16 cellular contexts compared by ENCODE assay signal in genomic region chr5:133459474-133460155, GRCh38.
"Had no signal": no experiment of that assay in that cellular context is flagged by ENCODE, and none has a peak within 500 bp of the region (broad histone marks: within the 10 kb centered on the region; RNA-seq: fewer than 3 reads in every experiment).

No MANE protein-coding gene starts in this region.

- DNase-seq: activated gamma-delta T cell treated with Interleukin-2 at 50 U/mL for 16 hours, adrenal gland, colonic mucosa, heart left ventricle, islet precursor cell, lower lobe of right lung, spleen, tibial artery had no signal

- H3K36me3 ChIP-seq: adrenal gland, ascending aorta, colonic mucosa, heart left ventricle, lower lobe of right lung, spleen, tibial artery, WERI-Rb-1 had no signal

- H3K27ac ChIP-seq: adrenal gland, ascending aorta, colonic mucosa, epithelial cell of prostate, heart left ventricle, lower lobe of right lung, spleen, tibial artery, WERI-Rb-1 had no signal

- H3K4me3 Mint-ChIP-seq: activated CD4-positive, alpha-beta T cell treated with anti-CD3 and anti-CD28 coated beads, Interleukin-2, amount 10 ng/mL, durations not matched to agents 7 days and 5 days; activated CD8-positive, alpha-beta T cell treated with anti-CD3 and anti-CD28 coated beads, Interleukin-2, amount 10 ng/mL, durations not matched to agents 7 days and 5 days; activated naive CD4-positive, alpha-beta T cell treated with anti-CD3 and anti-CD28 coated beads, Interleukin-2, amount 50 U/mL, for 24 hours; activated T-helper 1 cell treated with anti-CD3 and anti-CD28 coated beads, Interleukin-12 subunit alpha, Interleukin-12 subunit beta, Interleukin-2, Interleukin-4 antibody, amounts not matched to agents 30 ng/mL and 10 ng/mL and 1 ng/mL, durations not matched to agents 14 hours and 24 hours and 36 hours; naive thymus-derived CD8-positive, alpha-beta T cell had no signal

- H3K9me3 Mint-ChIP-seq: activated CD4-positive, alpha-beta T cell treated with anti-CD3 and anti-CD28 coated beads, Interleukin-2, amount 10 ng/mL, durations not matched to agents 7 days and 5 days; activated naive CD4-positive, alpha-beta T cell treated with anti-CD3 and anti-CD28 coated beads, Interleukin-2, amount 50 U/mL, for 24 hours; activated T-helper 1 cell treated with anti-CD3 and anti-CD28 coated beads, Interleukin-12 subunit alpha, Interleukin-12 subunit beta, Interleukin-2, Interleukin-4 antibody, amounts not matched to agents 30 ng/mL and 10 ng/mL and 1 ng/mL, durations not matched to agents 14 hours and 24 hours and 36 hours; naive thymus-derived CD8-positive, alpha-beta T cell had no signal

- H3K27ac Mint-ChIP-seq: activated CD4-positive, alpha-beta T cell treated with anti-CD3 and anti-CD28 coated beads, Interleukin-2, amount 10 ng/mL, durations not matched to agents 7 days and 5 days; activated CD8-positive, alpha-beta T cell treated with anti-CD3 and anti-CD28 coated beads, Interleukin-2, amount 10 ng/mL, durations not matched to agents 7 days and 5 days; activated naive CD4-positive, alpha-beta T cell treated with anti-CD3 and anti-CD28 coated beads, Interleukin-2, amount 50 U/mL, for 24 hours; activated T-helper 1 cell treated with anti-CD3 and anti-CD28 coated beads, Interleukin-12 subunit alpha, Interleukin-12 subunit beta, Interleukin-2, Interleukin-4 antibody, amounts not matched to agents 30 ng/mL and 10 ng/mL and 1 ng/mL, durations not matched to agents 14 hours and 24 hours and 36 hours; naive thymus-derived CD8-positive, alpha-beta T cell had no signal

- H3K27me3 Mint-ChIP-seq: activated CD4-positive, alpha-beta T cell treated with anti-CD3 and anti-CD28 coated beads, Interleukin-2, amount 10 ng/mL, durations not matched to agents 7 days and 5 days; activated naive CD4-positive, alpha-beta T cell treated with anti-CD3 and anti-CD28 coated beads, Interleukin-2, amount 50 U/mL, for 24 hours had no signal

- H3K4me1 ChIP-seq: ascending aorta, colonic mucosa, heart left ventricle, lower lobe of right lung, spleen had no signal

- H3K4me1 Mint-ChIP-seq: activated CD4-positive, alpha-beta T cell treated with anti-CD3 and anti-CD28 coated beads, Interleukin-2, amount 10 ng/mL, durations not matched to agents 7 days and 5 days; activated naive CD4-positive, alpha-beta T cell treated with anti-CD3 and anti-CD28 coated beads, Interleukin-2, amount 50 U/mL, for 24 hours had no signal

- H3K4me3 ChIP-seq: adrenal gland, ascending aorta, colonic mucosa, heart left ventricle, lower lobe of right lung, spleen, tibial artery had no signal

- H3K27me3 ChIP-seq: adrenal gland, ascending aorta, colonic mucosa, spleen, tibial artery had no signal

- ATAC-seq: activated CD8-positive, alpha-beta T cell treated with anti-CD3 and anti-CD28 coated beads, Interleukin-2, amount 10 ng/mL, durations not matched to agents 7 days and 5 days; heart left ventricle; lower lobe of right lung; naive thymus-derived CD8-positive, alpha-beta T cell had no signal

- H3K9me3 ChIP-seq: adrenal gland, ascending aorta, colonic mucosa, heart left ventricle, lower lobe of right lung, spleen, tibial artery had no signal
